ENCODE assay signal across 39 cellular contexts in genomic region chr12:93509506-93509905, GRCh38.
"Had no signal": no experiment of that assay in that cellular context is flagged by ENCODE, and none has a peak within 500 bp of the region (broad histone marks: within the 10 kb centered on the region; RNA-seq: fewer than 3 reads in every experiment).

No MANE protein-coding gene starts in this region.

- FAIRE-seq: astrocyte, bronchial epithelial cell had no signal

- DNase-seq: activated effector memory CD4-positive, alpha-beta T cell treated with anti-CD3 and anti-CD28 coated beads, Interleukin-2, amount 50 U/mL, for 16 hours; activated effector memory CD4-positive, alpha-beta T cell treated with Interleukin-2 at 50 U/mL for 16 hours; activated gamma-delta T cell; activated gamma-delta T cell treated with Interleukin-2 at 50 U/mL for 16 hours; activated naive CD4-positive, alpha-beta T cell; activated naive CD4-positive, alpha-beta T cell treated with anti-CD3 and anti-CD28 coated beads for 36 hours; activated naive CD4-positive, alpha-beta T cell treated with anti-CD3 and anti-CD28 coated beads, Interleukin-2, amount 10 ng/mL, durations not matched to agents 7 days and 5 days; activated naive CD4-positive, alpha-beta T cell treated with anti-CD3 and anti-CD28 coated beads, Interleukin-2, amount 50 U/mL, for 16 hours; activated naive CD4-positive, alpha-beta T cell treated with Interleukin-2 at 50 U/mL for 16 hours; activated naive CD8-positive, alpha-beta T cell treated with anti-CD3 and anti-CD28 coated beads for 36 hours; activated naive CD8-positive, alpha-beta T cell treated with anti-CD3 and anti-CD28 coated beads, Interleukin-2, amount 10 ng/mL, durations not matched to agents 7 days and 5 days; activated naive CD8-positive, alpha-beta T cell treated with anti-CD3 and anti-CD28 coated beads, Interleukin-2, amount 50 U/mL, for 24 hours; activated T-cell treated with anti-CD3 and anti-CD28 coated beads, Interleukin-2, amount 50 U/mL, for 24 hours; activated T-cell treated with anti-CD3 and anti-CD28 coated beads, Interleukin-2, amount 50 U/mL, for 4 hours; activated T-cell treated with anti-CD3 and anti-CD28 coated beads, Interleukin-2, amount 50 U/mL, for 48 hours; activated T-cell treated with anti-CD3 and anti-CD28 coated beads, Interleukin-2, amount 50 U/mL, for 72 hours; adrenal gland; amniotic stem cell; amygdala; anterior cingulate cortex; aorta; body of pancreas; brain microvascular endothelial cell; caudate nucleus; central memory CD4-positive, alpha-beta T cell; cerebellar nuclear complex had no signal

- ATAC-seq: activated naive CD4-positive, alpha-beta T cell treated with anti-CD3 and anti-CD28 coated beads, Interleukin-2, amount 50 U/mL, for 72 hours; activated naive CD8-positive, alpha-beta T cell treated with anti-CD3 and anti-CD28 coated beads, Interleukin-2, amount 50 U/mL, for 24 hours; activated T-cell treated with anti-CD3 and anti-CD28 coated beads, Interleukin-2, amount 50 U/mL, for 4 hours; activated T-cell treated with anti-CD3 and anti-CD28 coated beads, Interleukin-2, amount 50 U/mL, for 72 hours; activated T-helper 17 cell treated with anti-CD3 and anti-CD28 coated beads, Interleukin-2, amount 50 U/mL, for 72 hours; body of pancreas had no signal

- H3K4me1 Mint-ChIP-seq: brain; central memory CD8-positive, alpha-beta T cell had no signal

- H3K4me1 ChIP-seq: adrenal gland, ascending aorta, body of pancreas, breast epithelium had no signal

- H3K36me3 ChIP-seq: adrenal gland, ascending aorta, brain microvascular endothelial cell, breast epithelium, cardiac muscle cell had no signal

- H3K9me3 Mint-ChIP-seq: activated naive CD4-positive, alpha-beta T cell treated with anti-CD3 and anti-CD28 coated beads for 36 hours; activated naive CD4-positive, alpha-beta T cell treated with anti-CD3 and anti-CD28 coated beads, Interleukin-2, amount 10 ng/mL, durations not matched to agents 7 days and 5 days; activated naive CD4-positive, alpha-beta T cell treated with anti-CD3 and anti-CD28 coated beads, Interleukin-2, amount 50 U/mL, for 24 hours; activated naive CD4-positive, alpha-beta T cell treated with anti-CD3 and anti-CD28 coated beads, Interleukin-2, amount 50 U/mL, for 72 hours; activated naive CD8-positive, alpha-beta T cell treated with anti-CD3 and anti-CD28 coated beads for 36 hours; activated naive CD8-positive, alpha-beta T cell treated with anti-CD3 and anti-CD28 coated beads, Interleukin-2, amount 10 ng/mL, durations not matched to agents 7 days and 5 days; activated naive CD8-positive, alpha-beta T cell treated with anti-CD3 and anti-CD28 coated beads, Interleukin-2, amount 50 U/mL, for 24 hours; activated T-cell treated with anti-CD3 and anti-CD28 coated beads, Interleukin-2, amount 50 U/mL, for 24 hours; activated T-cell treated with anti-CD3 and anti-CD28 coated beads, Interleukin-2, amount 50 U/mL, for 4 hours; activated T-cell treated with anti-CD3 and anti-CD28 coated beads, Interleukin-2, amount 50 U/mL, for 72 hours; activated T-helper 1 cell treated with anti-CD3 and anti-CD28 coated beads, Interleukin-12 subunit alpha, Interleukin-12 subunit beta, Interleukin-2, Interleukin-4 antibody, amounts not matched to agents 30 ng/mL and 10 ng/mL and 1 ng/mL, durations not matched to agents 14 hours and 24 hours and 36 hours; activated T-helper 17 cell treated with anti-CD3 and anti-CD28 coated beads, Interleukin-2, amount 50 U/mL, for 72 hours; activated T-helper 2 cell treated with anti-CD3 and anti-CD28 coated beads, Interferon-gamma antibody, Interleukin-2, Interleukin-4, amounts not matched to agents 10 μg/mL and 5 μg/mL and 100 μg/mL, durations not matched to agents 14 hours and 24 hours and 36 hours; brain; central memory CD8-positive, alpha-beta T cell had no signal

- H3K4me3 Mint-ChIP-seq: activated naive CD4-positive, alpha-beta T cell treated with anti-CD3 and anti-CD28 coated beads for 36 hours; activated naive CD4-positive, alpha-beta T cell treated with anti-CD3 and anti-CD28 coated beads, Interleukin-2, amount 10 ng/mL, durations not matched to agents 7 days and 5 days; activated naive CD4-positive, alpha-beta T cell treated with anti-CD3 and anti-CD28 coated beads, Interleukin-2, amount 50 U/mL, for 24 hours; activated naive CD8-positive, alpha-beta T cell; activated naive CD8-positive, alpha-beta T cell treated with anti-CD3 and anti-CD28 coated beads for 36 hours; activated naive CD8-positive, alpha-beta T cell treated with anti-CD3 and anti-CD28 coated beads, Interleukin-2, amount 10 ng/mL, durations not matched to agents 7 days and 5 days; activated naive CD8-positive, alpha-beta T cell treated with anti-CD3 and anti-CD28 coated beads, Interleukin-2, amount 50 U/mL, for 24 hours; activated T-cell treated with anti-CD3 and anti-CD28 coated beads, Interleukin-2, amount 50 U/mL, for 24 hours; activated T-cell treated with anti-CD3 and anti-CD28 coated beads, Interleukin-2, amount 50 U/mL, for 4 hours; activated T-cell treated with anti-CD3 and anti-CD28 coated beads, Interleukin-2, amount 50 U/mL, for 72 hours; activated T-helper 1 cell treated with anti-CD3 and anti-CD28 coated beads, Interleukin-12 subunit alpha, Interleukin-12 subunit beta, Interleukin-2, Interleukin-4 antibody, amounts not matched to agents 30 ng/mL and 10 ng/mL and 1 ng/mL, durations not matched to agents 14 hours and 24 hours and 36 hours; activated T-helper 17 cell treated with anti-CD3 and anti-CD28 coated beads, Interleukin-2, amount 50 U/mL, for 72 hours; brain; central memory CD8-positive, alpha-beta T cell had no signal

- H3K27ac ChIP-seq: adrenal gland, ascending aorta, body of pancreas, brain microvascular endothelial cell, breast epithelium, cardiac muscle cell had no signal

- H3K9me3 ChIP-seq: adrenal gland, ascending aorta, body of pancreas, breast epithelium had no signal

- H3K27me3 Mint-ChIP-seq: activated naive CD4-positive, alpha-beta T cell treated with anti-CD3 and anti-CD28 coated beads, Interleukin-2, amount 10 ng/mL, durations not matched to agents 7 days and 5 days; activated naive CD4-positive, alpha-beta T cell treated with anti-CD3 and anti-CD28 coated beads, Interleukin-2, amount 50 U/mL, for 24 hours; activated naive CD8-positive, alpha-beta T cell; activated naive CD8-positive, alpha-beta T cell treated with anti-CD3 and anti-CD28 coated beads for 36 hours; activated naive CD8-positive, alpha-beta T cell treated with anti-CD3 and anti-CD28 coated beads, Interleukin-2, amount 10 ng/mL, durations not matched to agents 7 days and 5 days; activated naive CD8-positive, alpha-beta T cell treated with anti-CD3 and anti-CD28 coated beads, Interleukin-2, amount 50 U/mL, for 24 hours; activated T-cell treated with anti-CD3 and anti-CD28 coated beads, Interleukin-2, amount 50 U/mL, for 24 hours; activated T-helper 17 cell treated with anti-CD3 and anti-CD28 coated beads, Interleukin-2, amount 50 U/mL, for 72 hours; brain; central memory CD8-positive, alpha-beta T cell had no signal

- H3K27me3 ChIP-seq: adrenal gland, ascending aorta, body of pancreas, brain microvascular endothelial cell, breast epithelium, cardiac muscle cell had no signal

- H3K4me3 ChIP-seq: adrenal gland, ascending aorta, body of pancreas, breast epithelium, cardiac muscle cell had no signal

- H3K27ac Mint-ChIP-seq: activated naive CD4-positive, alpha-beta T cell treated with anti-CD3 and anti-CD28 coated beads for 36 hours; activated naive CD4-positive, alpha-beta T cell treated with anti-CD3 and anti-CD28 coated beads, Interleukin-2, amount 10 ng/mL, durations not matched to agents 7 days and 5 days; activated naive CD4-positive, alpha-beta T cell treated with anti-CD3 and anti-CD28 coated beads, Interleukin-2, amount 50 U/mL, for 24 hours; activated naive CD4-positive, alpha-beta T cell treated with anti-CD3 and anti-CD28 coated beads, Interleukin-2, amount 50 U/mL, for 72 hours; activated naive CD8-positive, alpha-beta T cell; activated naive CD8-positive, alpha-beta T cell treated with anti-CD3 and anti-CD28 coated beads for 36 hours; activated naive CD8-positive, alpha-beta T cell treated with anti-CD3 and anti-CD28 coated beads, Interleukin-2, amount 10 ng/mL, durations not matched to agents 7 days and 5 days; activated naive CD8-positive, alpha-beta T cell treated with anti-CD3 and anti-CD28 coated beads, Interleukin-2, amount 50 U/mL, for 24 hours; activated T-cell treated with anti-CD3 and anti-CD28 coated beads, Interleukin-2, amount 50 U/mL, for 24 hours; activated T-cell treated with anti-CD3 and anti-CD28 coated beads, Interleukin-2, amount 50 U/mL, for 72 hours; activated T-helper 1 cell treated with anti-CD3 and anti-CD28 coated beads, Interleukin-12 subunit alpha, Interleukin-12 subunit beta, Interleukin-2, Interleukin-4 antibody, amounts not matched to agents 30 ng/mL and 10 ng/mL and 1 ng/mL, durations not matched to agents 14 hours and 24 hours and 36 hours; activated T-helper 17 cell treated with anti-CD3 and anti-CD28 coated beads, Interleukin-2, amount 50 U/mL, for 72 hours; activated T-helper 2 cell treated with anti-CD3 and anti-CD28 coated beads, Interferon-gamma antibody, Interleukin-2, Interleukin-4, amounts not matched to agents 10 μg/mL and 5 μg/mL and 100 μg/mL, durations not matched to agents 14 hours and 24 hours and 36 hours; brain had no signal
